In the genomic region with DNA sequence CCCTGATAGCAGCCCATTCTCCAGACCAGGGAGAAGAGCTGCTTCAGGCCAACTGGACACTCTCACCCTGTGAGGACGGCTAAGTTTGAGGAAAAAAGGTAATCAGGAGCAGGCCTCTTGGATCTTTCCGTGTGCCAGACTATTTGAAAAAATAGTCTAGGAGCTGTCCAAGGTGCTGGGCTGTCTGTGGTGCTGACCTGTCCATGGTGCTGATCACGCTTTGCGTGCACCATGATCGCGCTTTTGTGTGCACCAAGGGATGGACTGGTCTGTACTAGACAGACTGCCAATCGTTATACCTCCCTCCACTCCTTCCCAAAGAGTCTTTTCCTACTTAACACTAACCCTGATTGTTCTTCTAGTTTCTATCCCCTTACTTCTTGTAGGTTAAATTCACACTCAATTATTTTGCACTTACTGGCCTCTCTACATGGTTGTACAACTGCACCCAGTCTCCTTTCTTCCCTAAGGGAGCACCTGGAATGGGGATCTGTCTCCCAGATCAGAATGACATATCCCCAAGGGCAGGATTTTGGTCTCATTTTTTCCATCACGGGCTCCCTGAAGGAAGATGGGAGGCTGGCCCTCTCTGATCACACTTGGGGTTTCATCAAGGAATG, we compare ENCODE assay signal across 8 cellular contexts.
DNase-seq lines count a peak whose midpoint lies in the region; ATAC-seq, FAIRE-seq and TF ChIP-seq lines count a peak whose summit lies in the region.

No MANE protein-coding gene starts in this region.

- no peak overlapping the region for H3K4me2 ChIP-seq in MM.1S (ENCODE audit: low read depth, low read length)
- no peak overlapping the region for H3K4me2 ChIP-seq in GM12878 (ENCODE audit: control insufficient read depth, insufficient read depth)
- H3K4me2 ChIP-seq in mesenchymal stem cell (ENCODE audit: low read length, poor library complexity, severe bottlenecking), result no peak overlapping the region

- no peaks in the 10 kb centered on the region for H4K20me1 ChIP-seq in MM.1S (ENCODE audit: insufficient read depth, low read length)
- H4K20me1 ChIP-seq in GM12878 (ENCODE audit: control insufficient read depth, insufficient read depth), result no peaks in the 10 kb centered on the region

- no peak for TF ChIP-seq RAD21 in GM12878 (IDR thresholded peaks at IDR 0.05; ENCODE audit: insufficient read depth, low read depth, low read length)

- BruUV-seq in GM12878 (replicated peaks; lab: Mats Ljungman, UMichigan), result no TSS peak

- no peak overlapping the region for H3K18ac ChIP-seq in mesenchymal stem cell (ENCODE audit: low read depth in 1 of 2, low read length in 2 of 2)

- H3F3A ChIP-seq in MM.1S (ENCODE audit: insufficient read depth, low read length), result no peaks in the 10 kb centered on the region

- POLR2A ChIA-PET in GM12878 (lab: Charles Lee), result no interaction called here

- H3K79me2 ChIP-seq in MM.1S (ENCODE audit: low read length) (no peaks in the 10 kb centered on the region), GM12878 (ENCODE audit: control insufficient read depth, insufficient read depth, low read length) (no peaks in the 10 kb centered on the region)

- no peaks in the 10 kb centered on the region for H3K9me3 ChIP-seq in MM.1S (replicated peaks; ENCODE audit: insufficient read depth, low read length)
- no peaks in the 10 kb centered on the region; the same call in 2 of the 3 replicates for H3K9me3 ChIP-seq in GM12878 (replicated peaks; ENCODE audit: control insufficient read depth, insufficient read depth, low read length)
- H3K9me3 ChIP-seq in mesenchymal stem cell (ENCODE audit: control insufficient read depth, low read length), result no peaks in the 10 kb centered on the region

- no peak overlapping the region for H2BK15ac ChIP-seq in mesenchymal stem cell (ENCODE audit: low read depth, poor library complexity, severe bottlenecking)

- no peak overlapping the region for H2BK120ac ChIP-seq in mesenchymal stem cell (ENCODE audit: low read depth, low read length)

- no peak overlapping the region for H2BK5ac ChIP-seq in mesenchymal stem cell (ENCODE audit: low read depth, low read length, poor library complexity, severe bottlenecking)

- intact Hi-C loops in GM12878 (cut with micrococcal nuclease; ENCODE audit: unreplicated experiment), result no loop called here

- H3K27me3 ChIP-seq in MM.1S (replicated peaks; ENCODE audit: insufficient read depth, low read length), result no peaks in the 10 kb centered on the region
- no peaks in the 10 kb centered on the region; a peak in 1 of 4 replicates for H3K27me3 ChIP-seq in GM12878 (replicated peaks in 1 of 2; ENCODE audit: control insufficient read depth in 2 of 2, insufficient read depth in 2 of 2, low read length in 1 of 2)
- peaks cover 21 to 32% of the 10 kb centered on the region in 2 experiments for H3K27me3 ChIP-seq in mesenchymal stem cell (ENCODE audit: control insufficient read depth in 1 of 2, insufficient read depth in 1 of 2, low read length in 2 of 2)

- H4K91ac ChIP-seq in mesenchymal stem cell (ENCODE audit: low read length), result no peak overlapping the region

- H3K27ac ChIP-seq in MM.1S (ENCODE audit: low read length), result no peak overlapping the region
- no peak overlapping the region for H3K27ac ChIP-seq in GM12878 (ENCODE audit: control insufficient read depth, insufficient read depth)
- no peak overlapping the region for H3K27ac ChIP-seq in mesenchymal stem cell (ENCODE audit: low read length, poor library complexity, severe bottlenecking)

- H3K14ac ChIP-seq in mesenchymal stem cell (ENCODE audit: low read length in 2 of 2), result no peak overlapping the region

- no peak overlapping the region for H3K4ac ChIP-seq in mesenchymal stem cell (ENCODE audit: low read depth in 1 of 2, low read length in 2 of 2)

- H3K4me1 ChIP-seq in MM.1S (ENCODE audit: low read length) (no peaks in the 10 kb centered on the region), GM12878 (ENCODE audit: control insufficient read depth, insufficient read depth, low read length) (no peaks in the 10 kb centered on the region), mesenchymal stem cell (ENCODE audit: control insufficient read depth, insufficient read depth, low read depth, low read length) (no peaks in the 10 kb centered on the region)

- peak; percentile 13 for FAIRE-seq in GM12878 (lab: Jason Lieb, UNC)

- H3K79me1 ChIP-seq in mesenchymal stem cell (replicated peaks; ENCODE audit: low read length, poor library complexity, severe bottlenecking), result no peaks in the 10 kb centered on the region

- SMC1A ChIA-PET in GM12878 (lab: Charles Lee; ENCODE audit: uncharacterized antibody, unreplicated experiment), result no interaction called here

- in situ Hi-C loops in GM12878 (cut with MboI), result no loop called here

- CTCF ChIA-PET in GM12878 (lab: Yijun Ruan, JAX), result no interaction called here

- H2BK12ac ChIP-seq in mesenchymal stem cell (ENCODE audit: low read length in 2 of 2), result no peak overlapping the region

- ATAC-seq in GM12878, result no peak
- ATAC-seq in HG02678 (IDR thresholded peaks at IDR 0.05; ENCODE audit: unreplicated experiment), result no peak
- ATAC-seq in HG02623 (IDR thresholded peaks at IDR 0.05; ENCODE audit: unreplicated experiment), result no peak

- H3K4me3 ChIP-seq in MM.1S (ENCODE audit: low read length) (no peak overlapping the region), GM12878 (no peak overlapping the region), mesenchymal stem cell (ENCODE audit: insufficient read depth in 1 of 2, low read depth in 1 of 2, low read length in 2 of 2) (no peak overlapping the region)

- WGBS in GM12878 (ENCODE audit: insufficient coverage, insufficient replicate concordance, low lambda C conversion rate, missing lambda C conversion rate), result 53% methylated on average over 8 of the region's 8 CpGs
- WGBS in mesenchymal stem cell, result 19% methylated on average over 8 of the region's 8 CpGs

- H3K36me3 ChIP-seq in MM.1S (replicated peaks; ENCODE audit: insufficient read depth, low read length) (no peaks in the 10 kb centered on the region), GM12878 (ENCODE audit: control insufficient read depth in 2 of 2, insufficient read depth in 2 of 2, low read length in 1 of 2) (no peaks in the 10 kb centered on the region), mesenchymal stem cell (ENCODE audit: control insufficient read depth in 1 of 2, insufficient read depth in 2 of 2, low read depth in 1 of 2, low read length in 2 of 2) (no peaks in the 10 kb centered on the region)

- RAD21 ChIA-PET in GM12878 (lab: Charles Lee; ENCODE audit: unreplicated experiment), result no interaction called here

- H3K9ac ChIP-seq in MM.1S (ENCODE audit: low read length) (no peak overlapping the region), GM12878 (ENCODE audit: control insufficient read depth, insufficient read depth, low read length) (no peak overlapping the region), mesenchymal stem cell (ENCODE audit: low read length) (no peak overlapping the region)

- no peak for TF ChIP-seq POLR2A in GM12878 (IDR thresholded peaks at IDR 0.05; ENCODE audit: low read depth, low read length)

- no peak overlapping the region for H2AFZ ChIP-seq in MM.1S (ENCODE audit: low read length)
- no peak overlapping the region for H2AFZ ChIP-seq in GM12878 (ENCODE audit: control insufficient read depth, low read depth, low read length)
- no peak overlapping the region for H2AFZ ChIP-seq in mesenchymal stem cell (ENCODE audit: low read depth, low read length)

- peak; percentile 60 for DNase-seq in EH (ENCODE audit: low read depth)
- peak; percentile 52 for DNase-seq in MM.1S
- no peak for DNase-seq in GM12878 (ENCODE audit: low read depth, low spot score)
- DNase-seq in mesenchymal stem cell, result peak; percentile 48
- DNase-seq in NCI-H2227 (lab: John Stamatoyannopoulos, UW; ENCODE audit: unreplicated experiment), result no peak
- DNase-seq in GF-D8 (lab: John Stamatoyannopoulos, UW), result no peak

- no peak overlapping the region for H3K23ac ChIP-seq in mesenchymal stem cell (ENCODE audit: low read length in 2 of 2)

- TF ChIP-seq CTCF in MM.1S (IDR thresholded peaks at IDR 0.05; ENCODE audit: low read length) (no peak), GM12878 (IDR thresholded peaks at IDR 0.05 in 2 of 3, conservative IDR thresholded peaks at IDR 0.05 in 1 of 3; ENCODE audit: control insufficient read depth in 2 of 3, extremely low read depth in 1 of 3, insufficient read depth in 1 of 3, low read depth in 3 of 3, low read length in 3 of 3) (no peak)

- no peak overlapping the region for H4K8ac ChIP-seq in mesenchymal stem cell (ENCODE audit: low read length)

- no peaks in the 10 kb centered on the region for H3K9me2 ChIP-seq in MM.1S (replicated peaks; ENCODE audit: insufficient read depth, low read length)

- no peak overlapping the region for H2AK5ac ChIP-seq in mesenchymal stem cell (ENCODE audit: low read length, severe bottlenecking)

- no peak for TF ChIP-seq EP300 in GM12878 (IDR thresholded peaks at IDR 0.05; ENCODE audit: borderline replicate concordance in 1 of 2, control insufficient read depth in 1 of 2, low read depth in 2 of 2, low read length in 2 of 2)

TF ChIP-seq in GM12878, 131 proteins besides CTCF, POLR2A, EP300 and RAD21 (continues in another document):
- TF ChIP-seq ZSCAN29 (IDR thresholded peaks at IDR 0.05) (no peak), EGR1 (IDR thresholded peaks at IDR 0.05; ENCODE audit: borderline replicate concordance in 1 of 2, low read depth in 2 of 2, low read length in 2 of 2) (no peak), RUNX3 (IDR thresholded peaks at IDR 0.05; ENCODE audit: low read length) (0 out of 2 replicates have a peak, but pooled peaks have one; percentile 13)

Comparison
In these comparisons a context has a peak if more than half of its experiments do, and no peak if none do; other contexts are left out.
1. DNase-seq: peak in EH (single experiment), MM.1S (single experiment) and mesenchymal stem cell (single experiment); none in GM12878 (single experiment), NCI-H2227 (single experiment) and GF-D8 (single experiment).